8 cellular contexts compared by ENCODE assay signal in the genomic region with DNA sequence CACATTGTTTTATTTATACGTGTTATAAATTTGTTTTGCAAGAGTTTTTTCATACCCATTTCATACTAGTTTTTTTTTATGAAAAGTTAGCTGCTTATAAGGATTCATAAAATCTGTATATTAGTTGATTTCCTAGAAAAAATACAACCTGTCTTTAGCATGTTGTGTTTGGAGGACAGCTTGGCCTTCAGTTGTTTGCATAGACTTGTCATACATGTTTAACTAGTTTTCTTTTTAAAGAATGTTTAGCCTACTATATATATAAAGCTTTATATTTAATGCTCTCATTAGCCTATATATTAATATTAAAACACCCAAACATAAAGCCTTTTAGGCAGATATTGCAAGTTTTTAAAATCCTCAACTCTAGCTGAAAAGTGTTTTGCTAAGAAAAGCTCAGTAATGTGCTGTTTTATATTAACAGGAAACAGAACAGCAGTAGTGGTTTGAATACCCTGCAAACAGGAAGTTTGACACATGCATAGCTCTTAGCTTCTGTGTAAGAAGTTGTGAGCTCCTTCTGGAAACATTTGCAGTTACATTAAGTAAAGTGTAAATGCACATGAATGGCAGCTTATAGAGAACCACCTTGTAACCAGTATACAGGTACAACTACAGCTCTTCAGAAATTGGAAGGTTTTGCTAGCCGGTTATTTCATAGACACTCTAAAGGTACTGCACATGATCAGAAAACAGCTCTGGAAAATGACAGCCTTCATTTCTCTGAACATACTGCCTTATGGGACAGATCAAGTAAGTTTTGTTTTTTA. TPM values are rescaled to one million over a fixed set of nuclear protein-coding genes. Genes with fewer than 3 reads are reported as not detected.
A peak's percentile ranks its signal among the peaks of the same experiment; 100 is the strongest.
DNase-seq lines count a peak whose midpoint lies in the region; ATAC-seq and TF ChIP-seq lines count a peak whose summit lies in the region.

Gene PRKACB, plus strand, starts transcription at position 476 of the 770 bp plus-strand sequence. Its CDS starts 91 bp downstream, at position 567.

- no peak for TF ChIP-seq EP300 in neural cell (conservative IDR thresholded peaks at IDR 0.05; ENCODE audit: poor library complexity, severe bottlenecking)

- H3K9me2 ChIP-seq in neural cell (ENCODE audit: insufficient read depth, low read length): no peaks in the 10 kb centered on the region

- H3K9ac ChIP-seq in neural cell (ENCODE audit: low read length): no peak within 1 kb of the TSS

- H3F3A ChIP-seq in neural cell (ENCODE audit: insufficient read depth, low read length, poor library complexity, severe bottlenecking): no peaks in the 10 kb centered on the region

- TF ChIP-seq RAD21 in neural cell (conservative IDR thresholded peaks at IDR 0.05): no peak

- no peaks in the 10 kb centered on the region for H3K27me3 ChIP-seq in neural cell (ENCODE audit: insufficient read depth, low read depth, low read length)

- H3K4me2 ChIP-seq in neural cell (ENCODE audit: low read length): no peak within 1 kb of the TSS

- no peak for TF ChIP-seq CTCF in neural cell (IDR thresholded peaks at IDR 0.05; ENCODE audit: poor library complexity, severe bottlenecking)

- H3K27ac ChIP-seq in epithelial cell of prostate: peak within 1 kb of the TSS; percentile 62
- no peak within 1 kb of the TSS for H3K27ac ChIP-seq in neural cell (ENCODE audit: low read length)

- H3K79me2 ChIP-seq in neural cell (replicated peaks; ENCODE audit: insufficient read depth, low read length): peaks cover 5% of the 10 kb centered on the region

- H3K4me3 ChIP-seq in neural cell (ENCODE audit: low read length): no peak within 1 kb of the TSS

- peak; percentile 92 for ATAC-seq in GM19035 (IDR thresholded peaks at IDR 0.05; ENCODE audit: unreplicated experiment)
- peak; percentile 90 for ATAC-seq in HG03139 (IDR thresholded peaks at IDR 0.05; ENCODE audit: unreplicated experiment)
- peak; percentile 74 for ATAC-seq in SK-N-SH treated with all-trans-retinoic acid at 6 μM for 48 hours

- H3K9me3 ChIP-seq in neural cell (ENCODE audit: low read length): no peaks in the 10 kb centered on the region

- peak; percentile 39 for DNase-seq in Ammon's horn (ENCODE audit: low spot score)
- DNase-seq in epithelial cell of prostate (ENCODE audit: low read depth, low spot score): no peak
- DNase-seq in NK-92 treated with Interleukin-12 subunit alpha and Interleukin-12 subunit beta, amount 100 ng/mL, for 24 hours (lab: John Stamatoyannopoulos, UW): no peak
- no peak for DNase-seq in COLO668 (lab: John Stamatoyannopoulos, UW; ENCODE audit: unreplicated experiment)

- H2AFZ ChIP-seq in neural cell (ENCODE audit: low read depth, low read length): no peak within 1 kb of the TSS

- H4K20me1 ChIP-seq in neural cell (ENCODE audit: insufficient read depth): no peaks in the 10 kb centered on the region

- H3K36me3 ChIP-seq in neural cell (ENCODE audit: insufficient read depth, low read length): no peaks in the 10 kb centered on the region

TF ChIP-seq in SK-N-SH treated with all-trans-retinoic acid at 6 μM for 48 hours, 23 proteins besides CTCF, POLR2A, EP300 and RAD21:
- no peak for TF ChIP-seq ZFP30 (CRISPR knock-in tag; IDR thresholded peaks at IDR 0.05)
- TF ChIP-seq TOX (CRISPR knock-in tag; IDR thresholded peaks at IDR 0.05; ENCODE audit: borderline replicate concordance): no peak
- TF ChIP-seq ZFP3 (CRISPR knock-in tag; IDR thresholded peaks at IDR 0.05): no peak
- TF ChIP-seq GLIS3 (CRISPR knock-in tag; IDR thresholded peaks at IDR 0.05): no peak
- TF ChIP-seq PPARA (CRISPR knock-in tag; IDR thresholded peaks at IDR 0.05; ENCODE audit: borderline replicate concordance): no peak
- TF ChIP-seq, protein P1, sequence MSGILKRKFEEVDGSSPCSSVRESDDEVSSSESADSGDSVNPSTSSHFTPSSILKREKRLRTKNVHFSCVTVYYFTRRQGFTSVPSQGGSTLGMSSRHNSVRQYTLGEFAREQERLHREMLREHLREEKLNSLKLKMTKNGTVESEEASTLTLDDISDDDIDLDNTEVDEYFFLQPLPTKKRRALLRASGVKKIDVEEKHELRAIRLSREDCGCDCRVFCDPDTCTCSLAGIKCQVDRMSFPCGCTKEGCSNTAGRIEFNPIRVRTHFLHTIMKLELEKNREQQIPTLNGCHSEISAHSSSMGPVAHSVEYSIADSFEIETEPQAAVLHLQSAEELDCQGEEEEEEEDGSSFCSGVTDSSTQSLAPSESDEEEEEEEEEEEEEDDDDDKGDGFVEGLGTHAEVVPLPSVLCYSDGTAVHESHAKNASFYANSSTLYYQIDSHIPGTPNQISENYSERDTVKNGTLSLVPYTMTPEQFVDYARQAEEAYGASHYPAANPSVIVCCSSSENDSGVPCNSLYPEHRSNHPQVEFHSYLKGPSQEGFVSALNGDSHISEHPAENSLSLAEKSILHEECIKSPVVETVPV (CRISPR knock-in tag; IDR thresholded peaks at IDR 0.05): no peak
- no peak for TF ChIP-seq ZNF8 (CRISPR knock-in tag; IDR thresholded peaks at IDR 0.05)
- no peak for TF ChIP-seq ZNF70 (CRISPR knock-in tag; IDR thresholded peaks at IDR 0.05)
- no peak for TF ChIP-seq POU6F1 (CRISPR knock-in tag; IDR thresholded peaks at IDR 0.05; ENCODE audit: borderline replicate concordance, low read depth)
- TF ChIP-seq ISL1 (CRISPR knock-in tag; IDR thresholded peaks at IDR 0.05): no peak
- TF ChIP-seq ESRRG (CRISPR knock-in tag; IDR thresholded peaks at IDR 0.05): no peak
- TF ChIP-seq CSDC2 (CRISPR knock-in tag; IDR thresholded peaks at IDR 0.05): no peak
- TF ChIP-seq OSR1 (CRISPR knock-in tag; IDR thresholded peaks at IDR 0.05): no peak

TF ChIP-seq in neural cell, 6 proteins besides CTCF, POLR2A, EP300 and RAD21:
- TF ChIP-seq MXI1 (conservative IDR thresholded peaks at IDR 0.05; ENCODE audit: poor library complexity, severe bottlenecking): no peak
- no peak for TF ChIP-seq TAF1 (IDR thresholded peaks at IDR 0.05; ENCODE audit: low read depth)
- TF ChIP-seq REST (IDR thresholded peaks at IDR 0.05; ENCODE audit: borderline replicate concordance): no peak
- TF ChIP-seq EZH2 (IDR thresholded peaks at IDR 0.05; ENCODE audit: borderline replicate concordance, insufficient read depth, low read length, poor library complexity, severe bottlenecking): no peak
- no peak for TF ChIP-seq POLR2AphosphoS5 (IDR thresholded peaks at IDR 0.05)
- no peak for TF ChIP-seq SMC3 (conservative IDR thresholded peaks at IDR 0.05; ENCODE audit: poor library complexity)
TF ChIP-seq in neural cell: peak in this region for 0.

RNA-seq across cellular contexts. Expression of gene PRKACB, which starts in this region (rescaled TPM):
- polyA plus RNA-seq in neural cell: 891 and 979 TPM in 2 replicates
- polyA minus RNA-seq in neural cell: 1,414 and 1,711 TPM in 2 replicates
